25 cellular contexts compared by ENCODE assay signal in the genomic region with DNA sequence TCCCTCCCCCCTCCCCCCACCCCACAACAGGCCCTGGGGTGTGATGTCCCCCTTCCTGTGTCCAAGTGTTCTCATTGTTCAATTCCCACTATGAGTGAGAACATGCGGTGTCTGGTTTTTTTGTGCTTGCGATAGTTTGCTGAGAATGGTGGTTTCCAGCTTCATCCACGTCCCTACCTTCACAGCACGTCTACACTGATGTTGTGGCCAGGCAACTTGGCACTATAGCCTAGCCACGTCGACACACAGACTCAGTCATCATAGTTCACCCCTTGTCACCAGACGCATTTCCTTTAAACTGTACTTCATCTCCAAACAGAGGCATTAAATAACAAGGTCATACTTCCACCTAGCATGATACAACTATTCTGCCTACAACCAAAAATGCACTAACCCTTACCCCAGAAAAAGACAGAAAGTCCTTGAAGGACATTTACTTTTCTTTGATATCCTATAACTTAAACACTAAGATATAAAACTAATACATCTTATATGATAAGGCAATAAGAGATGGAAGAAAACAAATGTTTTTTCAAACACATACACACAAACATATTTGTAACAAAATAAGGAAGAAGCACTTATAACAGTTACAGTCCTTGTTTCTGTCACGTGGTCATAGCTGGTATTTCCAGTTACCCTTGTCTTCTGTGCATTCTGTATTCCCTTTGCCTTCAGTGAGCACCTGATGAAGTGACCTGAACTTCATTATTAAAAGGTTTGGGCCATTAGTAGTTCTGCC.
DNase-seq lines count a peak whose midpoint lies in the region; ATAC-seq, FAIRE-seq and TF ChIP-seq lines count a peak whose summit lies in the region.
"Had no signal": no experiment of that assay in that cellular context is flagged by ENCODE, and none has a peak within 500 bp of the region (broad histone marks: within the 10 kb centered on the region; RNA-seq: fewer than 3 reads in every experiment).

No MANE protein-coding gene starts in this region.

- H3K4me1 Mint-ChIP-seq in CD8-positive, alpha-beta memory T cell: peaks cover 15 to 21% (median 19%) of the 10 kb centered on the region in 3 donors

- no TSS peak for BruUV-seq in IMR-90 (replicated peaks; lab: Mats Ljungman, UMichigan)

- H3K9me3 ChIP-seq in CD8-positive, alpha-beta memory T cell (ENCODE audit: low read length): no peaks in the 10 kb centered on the region
- no peaks in the 10 kb centered on the region; the same call in 1 of the 2 replicates for H3K9me3 ChIP-seq in IMR-90 (ENCODE audit: control insufficient read depth, insufficient read depth, low read length)
- no peaks in the 10 kb centered on the region for H3K9me3 ChIP-seq in lower lobe of right lung
- H3K9me3 ChIP-seq: gastrocnemius medialis, transverse colon had no signal

- no peak overlapping the region for H3K4me2 ChIP-seq in IMR-90 (ENCODE audit: low read depth, low read length)

- peak overlapping the region in 1 of 7 donors; percentile 5 for H3K4me3 Mint-ChIP-seq in CD8-positive, alpha-beta memory T cell
- H3K4me3 Mint-ChIP-seq: activated CD4-positive, alpha-beta memory T cell treated with anti-CD3 and anti-CD28 coated beads, Interleukin-2, amount 10 ng/mL, durations not matched to agents 7 days and 5 days; T-helper 17 cell had no signal

- no peak overlapping the region for H2AFZ ChIP-seq in IMR-90 (replicated peaks; ENCODE audit: low read length, poor library complexity)

- H3K56ac ChIP-seq in IMR-90 (ENCODE audit: extremely low read depth, insufficient read depth, low read length): no peak overlapping the region

- H3K9ac ChIP-seq in IMR-90 (ENCODE audit: low read depth, low read length): no peak overlapping the region

- peak overlapping the region; percentile 85 for H2AK5ac ChIP-seq in IMR-90 (ENCODE audit: low read depth, low read length)

- no peak overlapping the region for H3K4ac ChIP-seq in IMR-90 (ENCODE audit: low read depth, low read length)

- peaks cover 7% of the 10 kb centered on the region for H3K4me1 ChIP-seq in CD8-positive, alpha-beta memory T cell (ENCODE audit: insufficient read depth, low read length)
- H3K4me1 ChIP-seq in IMR-90 (ENCODE audit: control insufficient read depth, insufficient read depth, low read length) (peaks cover 6% of the 10 kb centered on the region), lower lobe of right lung (peaks cover 23% of the 10 kb centered on the region)

- H4K8ac ChIP-seq in IMR-90 (ENCODE audit: low read depth in 2 of 2, low read length in 2 of 2): no peak overlapping the region

- CTCF ChIA-PET in CD8-positive, alpha-beta memory T cell (lab: Charles Lee): no interaction called here
- CTCF ChIA-PET in IMR-90 (lab: Yijun Ruan, JAX): no interaction called here

- ATAC-seq in IMR-90 (ENCODE audit: low read depth) (no peak), lower lobe of right lung (no peak), GM21515 (IDR thresholded peaks at IDR 0.05; ENCODE audit: unreplicated experiment) (no peak)
- ATAC-seq: gastrocnemius medialis, HepG2, right cardiac atrium, T-helper 17 cell had no signal

- H3K14ac ChIP-seq in IMR-90 (replicated peaks; ENCODE audit: low read depth, low read length): no peak overlapping the region

- H2BK15ac ChIP-seq in IMR-90 (ENCODE audit: low read depth, low read length): 0 out of 3 replicates have a peak overlapping the region, but pooled peaks have one; percentile 57

- no peak for TF ChIP-seq CTCF in IMR-90 (conservative IDR thresholded peaks at IDR 0.05; ENCODE audit: low read depth, low read length)
- no peak for TF ChIP-seq CTCF in bronchial epithelial cell (IDR thresholded peaks at IDR 0.05; ENCODE audit: insufficient read depth, low read length, severe bottlenecking)
- TF ChIP-seq CTCF in lower lobe of right lung (IDR thresholded peaks at IDR 0.05): no peak

- no peak overlapping the region for H3K27ac ChIP-seq in CD8-positive, alpha-beta memory T cell (ENCODE audit: low read depth, low read length)
- H3K27ac ChIP-seq in IMR-90 (ENCODE audit: insufficient read depth, low read length) (no peak overlapping the region), lower lobe of right lung (peak overlapping the region; percentile 21)
- H3K27ac ChIP-seq: gastrocnemius medialis, transverse colon had no signal

- in situ Hi-C loops in IMR-90 (cut with MboI; ENCODE audit: low sequenced_read_pairs): no loop called here

- no peak overlapping the region for H3K23ac ChIP-seq in IMR-90 (ENCODE audit: low read depth, low read length)

- H4K5ac ChIP-seq in IMR-90 (ENCODE audit: low read depth, low read length): no peak overlapping the region

- H3K27ac Mint-ChIP-seq in CD8-positive, alpha-beta memory T cell: peak overlapping the region in 5 of 8 donors; percentile 6 to 35 (median 29)
- H3K27ac Mint-ChIP-seq: activated CD4-positive, alpha-beta memory T cell treated with anti-CD3 and anti-CD28 coated beads, Interleukin-2, amount 10 ng/mL, durations not matched to agents 7 days and 5 days had no signal

- H3K79me1 ChIP-seq in IMR-90 (ENCODE audit: low read depth in 1 of 2, low read length in 2 of 2): no peaks in the 10 kb centered on the region

- TF ChIP-seq RAD21 in IMR-90 (IDR thresholded peaks at IDR 0.05; ENCODE audit: low read length): no peak

- no peak overlapping the region for H4K91ac ChIP-seq in IMR-90 (ENCODE audit: insufficient read depth, low read depth, low read length)

- FAIRE-seq in bronchial epithelial cell (lab: Jason Lieb, UNC): no peak
- FAIRE-seq: HepG2, keratinocyte had no signal

- no peak overlapping the region for H2BK5ac ChIP-seq in IMR-90 (ENCODE audit: low read depth, low read length, poor library complexity, severe bottlenecking)

- no peak for DNase-seq in CD8-positive, alpha-beta memory T cell
- DNase-seq in IMR-90: no peak
- peak; percentile 35 for DNase-seq in bronchial epithelial cell (ENCODE audit: low read depth)
- no peak for DNase-seq in lower lobe of right lung
- no peak for DNase-seq in cerebellar cortex (ENCODE audit: low spot score)
- DNase-seq in NCI-H2227 treated with DMSO at 0.1 percent for 48 hours (lab: John Stamatoyannopoulos, UW): no peak
- DNase-seq in NCI-H2029 treated with DMSO at 0.1 percent for 48 hours (lab: John Stamatoyannopoulos, UW): no peak
- DNase-seq: activated CD4-positive, alpha-beta memory T cell treated with anti-CD3 and anti-CD28 coated beads, Interleukin-2, amount 10 ng/mL, durations not matched to agents 7 days and 5 days; activated naive CD4-positive, alpha-beta T cell treated with Interleukin-2 at 50 U/mL for 16 hours; amygdala; CD4-positive, alpha-beta memory T cell; DMS79 treated with DMSO at 0.1 percent for 48 hours; gastrocnemius medialis; mammary epithelial cell; NCI-H1105 treated with DMSO at 0.1 percent for 48 hours; NCI-H2107; NCI-H524 treated with DMSO at 0.1 percent for 48 hours; right cardiac atrium; RPMI8226; stimulated activated CD4-positive, alpha-beta T cell treated with anti-CD3 and anti-CD28 coated beads, Interleukin-12 subunit alpha, Interleukin-12 subunit beta, amount 100 ng/mL, for 4 hours; T-helper 17 cell; transverse colon had no signal

- POLR2A ChIA-PET in CD8-positive, alpha-beta memory T cell (lab: Charles Lee): no interaction called here
- POLR2A ChIA-PET in IMR-90 (lab: Charles Lee; ENCODE audit: unreplicated experiment): interaction anchor here (0.5 kb wide), 1 partner anchor 591 kb away, joined by 3 read pairs; no protein-coding TSS in a partner anchor

- no peaks in the 10 kb centered on the region for H3K27me3 ChIP-seq in CD8-positive, alpha-beta memory T cell (ENCODE audit: insufficient read depth, low read length, poor library complexity, severe bottlenecking)
- no peaks in the 10 kb centered on the region; the same call in 1 of the 2 replicates for H3K27me3 ChIP-seq in IMR-90 (ENCODE audit: control insufficient read depth, insufficient read depth, low read length)
- H3K27me3 ChIP-seq in bronchial epithelial cell (ENCODE audit: control insufficient read depth, insufficient read depth, low read length): no peaks in the 10 kb centered on the region
- no peaks in the 10 kb centered on the region for H3K27me3 ChIP-seq in lower lobe of right lung (ENCODE audit: low read depth)
- H3K27me3 ChIP-seq: gastrocnemius medialis, transverse colon had no signal

- no peaks in the 10 kb centered on the region; the same call in 1 of the 2 replicates for H3K9me1 ChIP-seq in IMR-90 (ENCODE audit: insufficient read depth, low read length)

- no peaks in the 10 kb centered on the region for H3K36me3 ChIP-seq in CD8-positive, alpha-beta memory T cell (ENCODE audit: insufficient read depth, low read length)
- no peaks in the 10 kb centered on the region for H3K36me3 ChIP-seq in IMR-90 (ENCODE audit: control insufficient read depth, insufficient read depth, low read length)
- no peaks in the 10 kb centered on the region for H3K36me3 ChIP-seq in bronchial epithelial cell (ENCODE audit: control insufficient read depth, insufficient read depth, low read length)
- no peaks in the 10 kb centered on the region for H3K36me3 ChIP-seq in lower lobe of right lung
- H3K36me3 ChIP-seq: gastrocnemius medialis, transverse colon had no signal

- H2BK120ac ChIP-seq in IMR-90 (ENCODE audit: low read depth, low read length): no peak overlapping the region

- peaks cover 0 to 2% (median 0%) of the 10 kb centered on the region in 5 donors for H3K9me3 Mint-ChIP-seq in CD8-positive, alpha-beta memory T cell

- 61% methylated on average over 2 of the region's 8 CpGs; no CpG with 5 or more reads in 1 of the 2 experiments for WGBS in IMR-90 (ENCODE audit: extremely low coverage in 2 of 2, insufficient read length in 1 of 2), 2 experiments

- H3K4me3 ChIP-seq in CD8-positive, alpha-beta memory T cell (ENCODE audit: low read length): no peak overlapping the region
- no peak overlapping the region for H3K4me3 ChIP-seq in IMR-90 (ENCODE audit: insufficient read depth, low read depth, low read length)
- H3K4me3 ChIP-seq in bronchial epithelial cell (ENCODE audit: low read depth, low read length): no peak overlapping the region
- no peak overlapping the region for H3K4me3 ChIP-seq in lower lobe of right lung
- H3K4me3 ChIP-seq: gastrocnemius medialis, transverse colon had no signal

- no peak for TF ChIP-seq POLR2A in IMR-90 (IDR thresholded peaks at IDR 0.05; ENCODE audit: low read depth, low read length)

- no peaks in the 10 kb centered on the region for H3K36me3 Mint-ChIP-seq in CD8-positive, alpha-beta memory T cell
- H3K36me3 Mint-ChIP-seq: CD4-positive, alpha-beta memory T cell had no signal

- H4K20me1 ChIP-seq in IMR-90 (ENCODE audit: insufficient read depth, low read length): no peaks in the 10 kb centered on the region

- H3K18ac ChIP-seq in IMR-90 (ENCODE audit: low read depth, low read length): no peak overlapping the region

- H3K27me3 Mint-ChIP-seq in CD8-positive, alpha-beta memory T cell: no peaks in the 10 kb centered on the region
- H3K27me3 Mint-ChIP-seq: activated CD4-positive, alpha-beta memory T cell treated with anti-CD3 and anti-CD28 coated beads, Interleukin-2, amount 10 ng/mL, durations not matched to agents 7 days and 5 days; CD4-positive, alpha-beta memory T cell had no signal

- H2BK20ac ChIP-seq in IMR-90 (ENCODE audit: low read depth, low read length): no peak overlapping the region

- no peak overlapping the region for H2AK9ac ChIP-seq in IMR-90 (replicated peaks; ENCODE audit: low read depth, low read length, poor library complexity)

- intact Hi-C loops in IMR-90 (cut with micrococcal nuclease): no loop called here
- intact Hi-C loops in lower lobe of right lung (cut with DNase I): no loop called here

- dilution Hi-C loops in IMR-90 (cut with HindIII; ENCODE audit: low sequenced_read_pairs, unreplicated experiment): no loop called here
